ENCODE assay signal across 15 cellular contexts in the genomic region with DNA sequence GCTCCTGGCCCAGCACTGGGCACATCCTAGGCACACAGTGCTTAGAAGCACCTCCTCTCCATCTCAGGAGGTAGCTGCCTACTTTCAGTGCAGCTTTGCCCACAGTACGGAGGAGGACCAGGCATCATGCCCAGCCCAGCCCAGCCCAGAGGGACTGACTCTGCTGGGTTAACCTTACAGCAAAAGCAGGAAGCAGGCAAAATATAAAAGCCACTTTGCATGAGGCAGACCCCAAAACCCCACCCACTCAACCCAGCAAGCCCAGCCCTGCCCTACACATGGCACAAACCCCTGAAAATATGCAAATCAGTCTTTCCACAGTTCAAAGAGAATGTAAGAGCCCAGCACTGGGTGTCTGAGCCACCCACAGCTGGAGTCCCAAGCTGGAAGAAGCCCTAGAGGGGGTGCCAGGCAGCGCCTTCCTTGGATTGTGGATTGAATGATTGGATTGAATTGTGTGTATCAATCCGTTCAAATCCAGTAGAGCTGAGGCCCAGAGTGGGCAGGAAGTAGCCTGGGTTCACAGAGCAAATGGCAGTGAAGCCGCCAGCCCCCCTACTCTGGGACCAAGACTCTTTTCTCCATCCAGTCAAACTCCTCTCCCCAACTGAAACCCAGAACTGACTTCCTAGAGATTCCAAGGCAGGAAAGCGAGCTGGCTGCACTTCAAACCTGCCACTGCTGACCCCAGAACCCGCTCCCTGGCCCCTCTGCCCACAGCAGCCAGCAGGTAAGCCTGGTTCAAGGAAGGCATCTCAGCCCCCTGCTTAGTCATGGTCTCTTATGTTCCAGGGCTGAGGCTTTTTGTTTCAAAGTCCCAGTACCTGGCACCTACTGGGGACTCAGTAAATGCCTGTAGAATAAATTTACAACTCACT.
DNase-seq lines count a peak whose midpoint lies in the region; ATAC-seq and TF ChIP-seq lines count a peak whose summit lies in the region.
"Had no signal": no experiment of that assay in that cellular context is flagged by ENCODE, and none has a peak within 500 bp of the region (broad histone marks: within the 10 kb centered on the region; RNA-seq: fewer than 3 reads in every experiment).

No MANE protein-coding gene starts in this region.

- 0 out of 2 replicates have a peak, but pooled peaks cover 4% of the 10 kb centered on the region for H4K20me1 ChIP-seq in DND-41 (ENCODE audit: insufficient read depth, low read length)

- ATAC-seq in DND-41 (ENCODE audit: insufficient read depth, low read depth) (peak; percentile 58; the same call in 2 of the 3 replicates), GM19324 (IDR thresholded peaks at IDR 0.05; ENCODE audit: low FRiP score, unreplicated experiment) (peak; percentile 65), HG02852 (IDR thresholded peaks at IDR 0.05; ENCODE audit: unreplicated experiment) (no peak)
- ATAC-seq: foreskin keratinocyte had no signal

- H3K4me3 ChIP-seq in DND-41 (ENCODE audit: low read depth in 1 of 2, low read length in 2 of 2) = no peak overlapping the region
- H3K4me3 ChIP-seq in Jurkat, Clone E6-1 (ENCODE audit: low read length) = no peak overlapping the region
- H3K4me3 ChIP-seq: SJSA1, smooth muscle cell had no signal

- H3K79me2 ChIP-seq in DND-41 (ENCODE audit: insufficient read depth, low read length) = no peaks in the 10 kb centered on the region

- no peak overlapping the region for H3K4me2 ChIP-seq in DND-41 (ENCODE audit: insufficient read depth, low read length)
- H3K4me2 ChIP-seq: smooth muscle cell had no signal

- no peaks in the 10 kb centered on the region for H3K36me3 ChIP-seq in DND-41 (ENCODE audit: insufficient read depth, low read length)
- H3K36me3 ChIP-seq: SJSA1 had no signal

- TF ChIP-seq POLR2A in erythroblast (IDR thresholded peaks at IDR 0.05; ENCODE audit: low read length) = no peak

- H3K4me1 ChIP-seq in DND-41 (ENCODE audit: insufficient read depth, low read length) = no peaks in the 10 kb centered on the region
- H3K4me1 ChIP-seq: foreskin keratinocyte, SJSA1 had no signal

- H3K27me3 ChIP-seq in DND-41 (ENCODE audit: insufficient read depth, low read length, poor library complexity) = peaks cover 16% of the 10 kb centered on the region

- no peak overlapping the region for H3K27ac ChIP-seq in DND-41 (ENCODE audit: low read length)
- H3K27ac ChIP-seq: foreskin keratinocyte, SJSA1 had no signal

- no peak overlapping the region for H2AFZ ChIP-seq in DND-41 (ENCODE audit: low read depth, low read length)

- no peak overlapping the region for H3K9ac ChIP-seq in DND-41 (ENCODE audit: low read depth, low read length)

- no peaks in the 10 kb centered on the region for H3K9me3 ChIP-seq in DND-41 (ENCODE audit: insufficient read depth, low read length, severe bottlenecking)
- H3K9me3 ChIP-seq: SJSA1 had no signal

- no peak for TF ChIP-seq CTCF in DND-41 (IDR thresholded peaks at IDR 0.05; ENCODE audit: borderline replicate concordance, extremely low read depth, low read length, poor library complexity, severe bottlenecking)

- peak; percentile 24 for DNase-seq in DND-41
- peak; percentile 39 for DNase-seq in Jurkat, Clone E6-1 (ENCODE audit: low read depth, low spot score)
- DNase-seq in germinal center (ENCODE audit: low spot score) = peak; percentile 79
- DNase-seq in stimulated activated CD4-positive, alpha-beta T cell treated with anti-CD3 and anti-CD28 coated beads, Interleukin-2, amount 100 ng/mL, for 48 hours = no peak
- DNase-seq in erythroblast (lab: John Stamatoyannopoulos, UW) = no peak
- DNase-seq in mucosa of gallbladder (ENCODE audit: low spot score) = no peak
- DNase-seq: activated naive CD4-positive, alpha-beta T cell treated with Interleukin-2 at 50 U/mL for 16 hours; effector CD8-positive, alpha-beta T cell; foreskin keratinocyte; mammary epithelial cell; NCI-H2171 had no signal

Comparison
In these comparisons a context has a peak if more than half of its experiments do, and no peak if none do; other contexts are left out.
1. DNase-seq: peak in DND-41 (single experiment), Jurkat, Clone E6-1 (single experiment) and germinal center (single experiment); none in stimulated activated CD4-positive, alpha-beta T cell treated with anti-CD3 and anti-CD28 coated beads, Interleukin-2, amount 100 ng/mL, for 48 hours (0 of 2), erythroblast (0 of 2) and mucosa of gallbladder (single experiment).